Comparison of ENCODE assay signal across 9 cellular contexts in genomic region chr5:131795128-131795719, GRCh38. TPM values are rescaled to one million over a fixed set of nuclear protein-coding genes. Genes with fewer than 3 reads are reported as not detected.
DNase-seq lines count a peak whose midpoint lies in the region; ATAC-seq, FAIRE-seq and TF ChIP-seq lines count a peak whose summit lies in the region.
"Had no signal": no experiment of that assay in that cellular context is flagged by ENCODE, and none has a peak within 500 bp of the region (broad histone marks: within the 10 kb centered on the region; RNA-seq: fewer than 3 reads in every experiment).

No MANE protein-coding gene starts in this region.

- peaks cover 20% of the 10 kb centered on the region for H3K36me3 Mint-ChIP-seq in effector memory CD8-positive, alpha-beta T cell (ENCODE audit: insufficient read depth)

- peaks cover 34% of the 10 kb centered on the region for H3K4me1 ChIP-seq in DND-41 (ENCODE audit: insufficient read depth, low read length)
- peaks cover 0 to 17% (median 5%) of the 10 kb centered on the region in 3 donors for H3K4me1 ChIP-seq in pancreas

- H3K27ac ChIP-seq in DND-41 (ENCODE audit: low read length): no peak overlapping the region; the same call in 1 of the 2 replicates
- H3K27ac ChIP-seq in pancreas: peak overlapping the region in 1 of 4 donors; percentile 99

- 20 to 26% methylated on average over 7 of the region's 7 CpGs for WGBS in pancreas, 2 donors

- H3K27me3 ChIP-seq in DND-41 (ENCODE audit: insufficient read depth, low read length, poor library complexity): no peaks in the 10 kb centered on the region
- no peaks in the 10 kb centered on the region for H3K27me3 ChIP-seq in pancreas

- peaks cover 8% of the 10 kb centered on the region; the same call in 1 of the 2 replicates for H3K36me3 ChIP-seq in DND-41 (ENCODE audit: insufficient read depth, low read length)
- no peaks in the 10 kb centered on the region for H3K36me3 ChIP-seq in pancreas

- FAIRE-seq in pancreas (lab: Jason Lieb, UNC): no peak

- DNase-seq in DND-41 (no peak), NB4 (ENCODE audit: low read depth) (peak; percentile 31), pancreas (no peak), SHP77 treated with DMSO at 0.1 percent for 48 hours (lab: John Stamatoyannopoulos, UW) (no peak), left colon (no peak)
- no peak for DNase-seq in effector memory CD8-positive, alpha-beta T cell
- DNase-seq: T1000 had no signal

- TF ChIP-seq POLR2A in NB4 (IDR thresholded peaks at IDR 0.05; ENCODE audit: extremely low read depth, insufficient read length): no peak

- H3K79me2 ChIP-seq in DND-41 (ENCODE audit: insufficient read depth, low read length): peaks cover 71% of the 10 kb centered on the region

- H3K9me3 ChIP-seq in DND-41 (ENCODE audit: insufficient read depth, low read length, severe bottlenecking) (no peaks in the 10 kb centered on the region), pancreas (no peaks in the 10 kb centered on the region)

- H2AFZ ChIP-seq in DND-41 (ENCODE audit: low read depth, low read length): no peak overlapping the region

- peak overlapping the region; percentile 92 to 97 for H3K4me3 Mint-ChIP-seq in effector memory CD8-positive, alpha-beta T cell

- intact Hi-C loops in pancreas (cut with DNase I) (no loop called here), left colon (cut with DNase I, micrococcal nuclease) (no loop called here)

- H3K9ac ChIP-seq in DND-41 (ENCODE audit: low read depth, low read length): peak overlapping the region; percentile 95

- peak overlapping the region; percentile 80 to 97; a peak in 2 of 4 replicates for H3K4me3 ChIP-seq in DND-41 (ENCODE audit: low read depth in 1 of 2, low read length in 2 of 2)
- peak overlapping the region; percentile 94 for H3K4me3 ChIP-seq in NB4 (ENCODE audit: low read depth, low read length)
- peak overlapping the region in 3 of 4 donors; percentile 72 to 99 (median 77) for H3K4me3 ChIP-seq in pancreas

- H3K27me3 Mint-ChIP-seq in effector memory CD8-positive, alpha-beta T cell: no peaks in the 10 kb centered on the region

- no peak for ATAC-seq in DND-41 (ENCODE audit: insufficient read depth, low read depth)
- ATAC-seq in effector memory CD8-positive, alpha-beta T cell (replicated peaks): no peak
- no peak for ATAC-seq in pancreas
- ATAC-seq in left colon: no peak
- ATAC-seq in HG03378 (IDR thresholded peaks at IDR 0.05; ENCODE audit: unreplicated experiment): no peak
- no peak for ATAC-seq in HG03025 (IDR thresholded peaks at IDR 0.05; ENCODE audit: low FRiP score, unreplicated experiment)

- peaks cover 27% of the 10 kb centered on the region for H4K20me1 ChIP-seq in DND-41 (ENCODE audit: insufficient read depth, low read length)

- H3K4me1 Mint-ChIP-seq in effector memory CD8-positive, alpha-beta T cell (ENCODE audit: low read depth in 2 of 2): peaks cover 27 to 41% of the 10 kb centered on the region in 2 donors

- H3K9me3 Mint-ChIP-seq in effector memory CD8-positive, alpha-beta T cell: no peaks in the 10 kb centered on the region

- TF ChIP-seq CTCF in DND-41 (IDR thresholded peaks at IDR 0.05; ENCODE audit: borderline replicate concordance, extremely low read depth, low read length, poor library complexity, severe bottlenecking) (no peak), NB4 (IDR thresholded peaks at IDR 0.05; ENCODE audit: low read depth, low read length) (no peak), pancreas (IDR thresholded peaks at IDR 0.05) (no peak)

- peak overlapping the region in 1 of 2 donors; percentile 97 for H3K27ac Mint-ChIP-seq in effector memory CD8-positive, alpha-beta T cell

- H3K4me2 ChIP-seq in DND-41 (ENCODE audit: insufficient read depth, low read length): peak overlapping the region; percentile 96

RNA-seq across cellular contexts. Expression of gene FNIP1, which starts 1.6 kb away (rescaled TPM):
- total RNA-seq in pancreas (10 to 100 TPM; 11.1 to 20.9 (median 13.2) TPM), left colon (10 to 100 TPM; 31.2 to 34.3 TPM)
- polyA plus RNA-seq in pancreas: 1 to 10 TPM; 2.7 to 4.4 TPM
